24 cellular contexts compared by ENCODE assay signal in the genomic region with DNA sequence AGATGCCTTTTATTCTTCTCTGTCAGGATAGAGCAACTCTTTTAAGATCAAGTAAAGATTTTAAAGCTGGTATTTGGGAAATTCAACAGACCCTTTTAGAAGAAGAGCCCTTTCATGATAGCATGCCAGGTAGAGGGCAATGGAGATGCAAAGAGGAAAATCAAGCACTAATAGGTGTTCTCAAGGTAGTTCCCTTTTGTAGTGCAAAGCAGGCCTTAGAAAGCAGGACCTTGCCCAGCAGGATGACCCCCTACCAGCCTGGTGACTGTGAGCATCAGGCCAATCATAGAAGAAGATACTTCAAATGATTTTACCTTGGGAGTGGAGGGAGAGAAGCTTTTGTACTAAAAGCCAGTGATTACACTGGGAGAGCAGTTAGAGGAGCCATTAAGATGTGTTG.
DNase-seq lines count a peak whose midpoint lies in the region; ATAC-seq, FAIRE-seq and TF ChIP-seq lines count a peak whose summit lies in the region.
"Had no signal": no experiment of that assay in that cellular context is flagged by ENCODE, and none has a peak within 500 bp of the region (broad histone marks: within the 10 kb centered on the region; RNA-seq: fewer than 3 reads in every experiment).

No MANE protein-coding gene starts in this region.

- no peak overlapping the region for H3K4me2 ChIP-seq in trophoblast cell (ENCODE audit: low read length)

- peaks cover 11% of the 10 kb centered on the region for H3K27me3 ChIP-seq in HUES48 (ENCODE audit: control insufficient read depth, insufficient read depth, low read length)
- peaks cover 10% of the 10 kb centered on the region for H3K27me3 ChIP-seq in iPS-18a (ENCODE audit: control insufficient read depth, insufficient read depth, low read length)
- no peaks in the 10 kb centered on the region for H3K27me3 ChIP-seq in trophoblast cell (ENCODE audit: insufficient read depth, low read length)

- H3K23ac ChIP-seq in trophoblast cell (ENCODE audit: low read length), result no peak overlapping the region

- H3K4me1 ChIP-seq in HUES48 (ENCODE audit: control insufficient read depth, insufficient read depth, low read length), result peaks cover 33% of the 10 kb centered on the region
- peaks cover 24% of the 10 kb centered on the region for H3K4me1 ChIP-seq in iPS-18a (ENCODE audit: control insufficient read depth, low read depth, low read length)
- H3K4me1 ChIP-seq in trophoblast cell (ENCODE audit: control insufficient read depth in 1 of 2, insufficient read depth in 2 of 2, low read length in 2 of 2), result no peaks in the 10 kb centered on the region
- H3K4me1 ChIP-seq: SJCRH30 had no signal

- DNase-seq in D721Med (ENCODE audit: insufficient read length, low spot score) (no peak), WTC11 (ENCODE audit: low spot score) (peak; percentile 62), nucleus accumbens (lab: John Stamatoyannopoulos, UW) (no peak), trophoblast cell (no peak)
- DNase-seq: CD4-positive, CD25-positive, alpha-beta regulatory T cell; DMS79; NCI-H1105; NCI-H187; NCI-H2107; NCI-H226; NCI-H510A treated with DMSO at 0.1 percent for 48 hours; NCI-H774; NK-92 treated with Interleukin-12 subunit alpha and Interleukin-12 subunit beta, amount 100 ng/mL, for 24 hours; SJCRH30; T-cell had no signal

- CTCF ChIA-PET in WTC11 (lab: Charles Lee), result no interaction called here

- no peak overlapping the region for H2BK12ac ChIP-seq in trophoblast cell (ENCODE audit: low read length)

- peaks cover 37% of the 10 kb centered on the region for H3K4me1 Mint-ChIP-seq in WTC11
- H3K4me1 Mint-ChIP-seq: B cell; CD4-positive, CD25-positive, alpha-beta regulatory T cell; T-cell had no signal

- no peak overlapping the region for H4K12ac ChIP-seq in trophoblast cell (ENCODE audit: low read depth, low read length)

- no peak overlapping the region for H4K91ac ChIP-seq in trophoblast cell (ENCODE audit: low read depth, low read length)

- H3K9me3 Mint-ChIP-seq in WTC11, result no peaks in the 10 kb centered on the region

- H4K8ac ChIP-seq in trophoblast cell (ENCODE audit: low read depth, low read length), result no peak overlapping the region

- peaks cover 18% of the 10 kb centered on the region for H3K27me3 Mint-ChIP-seq in WTC11 (ENCODE audit: low read depth)
- H3K27me3 Mint-ChIP-seq: B cell; CD4-positive, CD25-positive, alpha-beta regulatory T cell; T-cell had no signal

- H2BK120ac ChIP-seq in trophoblast cell (ENCODE audit: insufficient read depth, low read length, poor library complexity), result no peak overlapping the region

- peak overlapping the region; percentile 9; the same call in 1 of the 2 replicates for H3K4me3 Mint-ChIP-seq in WTC11
- H3K4me3 Mint-ChIP-seq: B cell; CD4-positive, CD25-positive, alpha-beta regulatory T cell; T-cell had no signal

- H2AFZ ChIP-seq in trophoblast cell (ENCODE audit: insufficient read depth, low read length, poor library complexity), result no peak overlapping the region

- H3K9me3 ChIP-seq in HUES48 (ENCODE audit: control insufficient read depth, insufficient read depth, low read length) (no peaks in the 10 kb centered on the region), iPS-18a (ENCODE audit: control insufficient read depth, low read depth, low read length) (no peaks in the 10 kb centered on the region), trophoblast cell (ENCODE audit: insufficient read depth, low read depth, low read length) (no peaks in the 10 kb centered on the region)
- H3K9me3 ChIP-seq: SJCRH30 had no signal

- no peaks in the 10 kb centered on the region for H3K79me2 ChIP-seq in trophoblast cell (ENCODE audit: control insufficient read depth, insufficient read depth, low read length, poor library complexity)

- H3K36me3 Mint-ChIP-seq in WTC11, result no peaks in the 10 kb centered on the region
- H3K36me3 Mint-ChIP-seq: CD4-positive, CD25-positive, alpha-beta regulatory T cell; T-cell had no signal

- peak; percentile 98 for ATAC-seq in WTC11
- ATAC-seq in HG03097 (IDR thresholded peaks at IDR 0.05; ENCODE audit: low FRiP score, unreplicated experiment), result no peak
- no peak for ATAC-seq in GM18868 (IDR thresholded peaks at IDR 0.05; ENCODE audit: unreplicated experiment)
- ATAC-seq: HepG2, K562, T-cell had no signal

- POLR2A ChIA-PET in WTC11 (lab: Charles Lee), result no interaction called here

- peak overlapping the region; percentile 17; the same call in 1 of the 2 replicates for H3K27ac Mint-ChIP-seq in WTC11
- H3K27ac Mint-ChIP-seq: B cell; CD4-positive, CD25-positive, alpha-beta regulatory T cell; T-cell had no signal

- no peak overlapping the region for H3K14ac ChIP-seq in trophoblast cell (ENCODE audit: low read length)

- H2BK5ac ChIP-seq in trophoblast cell (ENCODE audit: low read depth, low read length, poor library complexity), result no peak overlapping the region

- TF ChIP-seq CTCF in D721Med (IDR thresholded peaks at IDR 0.05; ENCODE audit: insufficient read depth, missing control alignments) (no peak), WTC11 (IDR thresholded peaks at IDR 0.05) (no peak)

- H3K18ac ChIP-seq in trophoblast cell (ENCODE audit: low read length), result no peak overlapping the region

- H3K27ac ChIP-seq in HUES48 (ENCODE audit: low read depth, low read length) (peak overlapping the region; percentile 77), iPS-18a (ENCODE audit: low read length) (no peak overlapping the region), trophoblast cell (ENCODE audit: low read depth, low read length) (no peak overlapping the region)
- H3K27ac ChIP-seq: SJCRH30 had no signal

- no peaks in the 10 kb centered on the region for H3K36me3 ChIP-seq in HUES48 (ENCODE audit: control insufficient read depth, insufficient read depth, low read length)
- no peaks in the 10 kb centered on the region for H3K36me3 ChIP-seq in iPS-18a (ENCODE audit: control insufficient read depth, low read depth, low read length)
- H3K36me3 ChIP-seq in trophoblast cell (ENCODE audit: control insufficient read depth in 1 of 2, insufficient read depth in 2 of 2, low read length in 2 of 2), result no peaks in the 10 kb centered on the region
- H3K36me3 ChIP-seq: SJCRH30 had no signal

- H3K4me3 ChIP-seq in HUES48 (ENCODE audit: low read depth, low read length) (no peak overlapping the region), iPS-18a (ENCODE audit: low read length) (peak overlapping the region; percentile 29), trophoblast cell (ENCODE audit: low read depth, low read length) (no peak overlapping the region)
- H3K4me3 ChIP-seq: K562, SJCRH30 had no signal

- no peaks in the 10 kb centered on the region for H3K79me1 ChIP-seq in trophoblast cell (ENCODE audit: low read length)

- H3K9ac ChIP-seq in HUES48 (ENCODE audit: low read depth, low read length) (no peak overlapping the region), iPS-18a (ENCODE audit: low read length) (no peak overlapping the region), trophoblast cell (ENCODE audit: low read length) (no peak overlapping the region)

- no peak overlapping the region for H3K4ac ChIP-seq in trophoblast cell (ENCODE audit: low read depth, low read length)

- no peak overlapping the region for H2AK5ac ChIP-seq in trophoblast cell (ENCODE audit: low read length)

- FAIRE-seq in D721Med (lab: Jason Lieb, UNC), result peak; percentile 21
- FAIRE-seq: A204.1, HepG2, K562, RCC 7860 had no signal

TF ChIP-seq in WTC11, 78 proteins besides CTCF, POLR2A, EP300 and RAD21 (continues in another document):
- TF ChIP-seq ZNF423 (CRISPR knock-in tag; IDR thresholded peaks at IDR 0.05) (peak; percentile 82), E2F1 (CRISPR knock-in tag; IDR thresholded peaks at IDR 0.05) (no peak), TEAD1 (CRISPR knock-in tag; IDR thresholded peaks at IDR 0.05) (peak; percentile 87), GRHL2 (CRISPR knock-in tag; IDR thresholded peaks at IDR 0.05; ENCODE audit: insufficient replicate concordance, severe bottlenecking) (no peak), NFYB (CRISPR knock-in tag; conservative IDR thresholded peaks at IDR 0.05; ENCODE audit: low read depth) (no peak), CBFB (CRISPR knock-in tag; IDR thresholded peaks at IDR 0.05; ENCODE audit: low read depth) (no peak), ZNF281 (CRISPR knock-in tag; IDR thresholded peaks at IDR 0.05) (no peak), CREM (CRISPR knock-in tag; IDR thresholded peaks at IDR 0.05) (0 out of 2 replicates have a peak, but pooled peaks have one; percentile 24), ETV6 (CRISPR knock-in tag; IDR thresholded peaks at IDR 0.05) (peak; percentile 45; the same call in 1 of the 2 replicates)
- TF ChIP-seq, protein P1, sequence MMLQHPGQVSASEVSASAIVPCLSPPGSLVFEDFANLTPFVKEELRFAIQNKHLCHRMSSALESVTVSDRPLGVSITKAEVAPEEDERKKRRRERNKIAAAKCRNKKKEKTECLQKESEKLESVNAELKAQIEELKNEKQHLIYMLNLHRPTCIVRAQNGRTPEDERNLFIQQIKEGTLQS (CRISPR knock-in tag; conservative IDR thresholded peaks at IDR 0.05), result no peak
